8 cellular contexts compared by ENCODE assay signal in genomic region chr17:75785016-75785769, GRCh38. TPM values are rescaled to one million over a fixed set of nuclear protein-coding genes. Genes with fewer than 3 reads are reported as not detected.
A peak's percentile ranks its signal among the peaks of the same experiment; 100 is the strongest.
DNase-seq lines count a peak whose midpoint lies in the region; ATAC-seq, FAIRE-seq and TF ChIP-seq lines count a peak whose summit lies in the region.

No MANE protein-coding gene starts in this region.

- H3K9me2 ChIP-seq in OCI-LY7 (ENCODE audit: insufficient read depth, low read length) = no peaks in the 10 kb centered on the region

- intact Hi-C loops in OCI-LY7 (cut with micrococcal nuclease; ENCODE audit: unreplicated experiment) = loop anchor here (2.0 to 10.0 kb wide), 3 partner anchors 42 to 510 kb away; partner anchors contain the start of genes ACOX1, MIF4GD and TEN1

- peak; percentile 83 for FAIRE-seq in HTR-8/SVneo (lab: Jason Lieb, UNC)

- H3K79me2 ChIP-seq in OCI-LY7 (ENCODE audit: insufficient read depth, low read depth, low read length) = peaks cover 51% of the 10 kb centered on the region
- H3K79me2 ChIP-seq in neural progenitor cell (ENCODE audit: low read depth) = peaks cover 54% of the 10 kb centered on the region

- peak overlapping the region; percentile 91 for H3K4me3 Mint-ChIP-seq in neural progenitor cell

- H3K27me3 Mint-ChIP-seq in neural progenitor cell (ENCODE audit: insufficient read depth, low read depth) = peaks cover 3% of the 10 kb centered on the region

- H3K4me3 ChIP-seq in OCI-LY7 (ENCODE audit: low read depth, low read length, poor library complexity, severe bottlenecking) = peak overlapping the region; percentile 76
- peak overlapping the region; percentile 72 to 73 for H3K4me3 ChIP-seq in foreskin fibroblast (ENCODE audit: low read depth in 1 of 2, low read length in 2 of 2)
- peak overlapping the region; percentile 68 for H3K4me3 ChIP-seq in neural progenitor cell

- H3K9me3 Mint-ChIP-seq in neural progenitor cell = no peaks in the 10 kb centered on the region

- peak; percentile 95 for DNase-seq in D341Med (ENCODE audit: low spot score)
- peak; percentile 75 for DNase-seq in HTR-8/SVneo (ENCODE audit: insufficient read length, low spot score)
- DNase-seq in OCI-LY7 (ENCODE audit: low spot score) = peak; percentile 96
- DNase-seq in activated T-helper 9 cell treated with anti-CD3 and anti-CD28 coated beads, Interleukin-2, amount 50 U/mL, for 16 hours (ENCODE audit: low read depth) = peak; percentile 84
- peak; percentile 94 to 97 for DNase-seq in foreskin fibroblast
- peak; percentile 93 for DNase-seq in neural progenitor cell (ENCODE audit: low spot score)
- DNase-seq in substantia nigra (lab: John Stamatoyannopoulos, UW) = peak in 47 of 49 donors; percentile 66 to 99 (median 91)

- POLR2A ChIA-PET in OCI-LY7 (lab: Charles Lee) = interaction anchor here (0.7 to 4.0 kb wide), 15 partner anchors 9 to 235 kb away, joined by 3 to 33 read pairs (median 4); partner anchors contain the start of genes GALK1 and WBP2

- peak overlapping the region; percentile 99 for H3K9ac ChIP-seq in neural progenitor cell

- TF ChIP-seq CTCF in OCI-LY7 (conservative IDR thresholded peaks at IDR 0.05; ENCODE audit: low read length) (no peak), foreskin fibroblast (IDR thresholded peaks at IDR 0.05; ENCODE audit: low read depth, low read length) (no peak), neural progenitor cell (IDR thresholded peaks at IDR 0.05) (no peak)

- BruUV-seq in OCI-LY7 (replicated peaks; lab: Mats Ljungman, UMichigan) = TSS peak; percentile 72

- CTCF ChIA-PET in OCI-LY7 (lab: Charles Lee; ENCODE audit: unreplicated experiment) = interaction anchor here (0.6 to 1.5 kb wide), 2 partner anchors 32 to 40 kb away, joined by 3 to 7 read pairs; no protein-coding TSS in a partner anchor

- H3K36me3 Mint-ChIP-seq in neural progenitor cell = peaks cover 10% of the 10 kb centered on the region

- H3K4me1 ChIP-seq in OCI-LY7 (ENCODE audit: insufficient read depth, low read length, poor library complexity, severe bottlenecking) (peaks cover 51% of the 10 kb centered on the region), neural progenitor cell (peaks cover 24% of the 10 kb centered on the region)

- ATAC-seq in GM21360 (IDR thresholded peaks at IDR 0.05; ENCODE audit: unreplicated experiment) = peak; percentile 46

- peak overlapping the region; percentile 91 for H3K27ac ChIP-seq in OCI-LY7 (ENCODE audit: low read depth, low read length, poor library complexity, severe bottlenecking)
- H3K27ac ChIP-seq in neural progenitor cell = peak overlapping the region; percentile 100
- H3K27ac ChIP-seq in substantia nigra (ENCODE audit: low read depth, low read length, poor library complexity, severe bottlenecking) = peak overlapping the region; percentile 100

- H3K4me1 Mint-ChIP-seq in neural progenitor cell = peaks cover 33% of the 10 kb centered on the region

- H3F3A ChIP-seq in neural progenitor cell (ENCODE audit: low read depth) = peaks cover 36% of the 10 kb centered on the region

- peak overlapping the region; percentile 100 for H3K27ac Mint-ChIP-seq in neural progenitor cell

- H4K20me1 ChIP-seq in OCI-LY7 (ENCODE audit: insufficient read depth, low read length) (no peaks in the 10 kb centered on the region), neural progenitor cell (ENCODE audit: low read depth) (peaks cover 5% of the 10 kb centered on the region)

- H3K9me3 ChIP-seq in OCI-LY7 (ENCODE audit: low read length) (no peaks in the 10 kb centered on the region), neural progenitor cell (ENCODE audit: low read depth) (no peaks in the 10 kb centered on the region)

- no peaks in the 10 kb centered on the region for H3K27me3 ChIP-seq in neural progenitor cell

- H3K4me2 ChIP-seq in OCI-LY7 (ENCODE audit: low read length) (peak overlapping the region; percentile 88), neural progenitor cell (peak overlapping the region; percentile 93)

- H3K36me3 ChIP-seq in OCI-LY7 (ENCODE audit: insufficient read depth, low read length) (peaks cover 16% of the 10 kb centered on the region), neural progenitor cell (no peaks in the 10 kb centered on the region)

- H2AFZ ChIP-seq in OCI-LY7 (ENCODE audit: low read length) (peak overlapping the region; percentile 1; the same call in 1 of the 2 replicates), neural progenitor cell (replicated peaks) (peak overlapping the region; percentile 38)

RNA-seq across cellular contexts. Expression of gene UNK, which starts 0.6 kb away (rescaled TPM):
- 41.5 and 44.0 TPM in 2 replicates for total RNA-seq in OCI-LY7 (2014; rRNA removed; shearing (Covaris generic))
- 67.6 and 77.3 TPM in 2 replicates for total RNA-seq in OCI-LY7 (2022)
- 38.5 and 43.0 TPM in 2 replicates for total RNA-seq in neural progenitor cell (ENCODE audit: low replicate concordance)

RNA-seq across cellular contexts. Expression of gene GALK1, which starts 20.2 kb away (rescaled TPM):
- total RNA-seq in OCI-LY7 (2014; rRNA removed; shearing (Covaris generic)) = 88.2 and 99.4 TPM in 2 replicates
- total RNA-seq in OCI-LY7 (2022) (74.8 and 76.5 TPM in 2 replicates), neural progenitor cell (ENCODE audit: low replicate concordance) (6.5 and 27.3 TPM in 2 replicates)

RNA-seq across cellular contexts. Expression of gene UNC13D, which starts 59.0 kb away (rescaled TPM):
- 7.1 and 8.0 TPM in 2 replicates for total RNA-seq in OCI-LY7 (2014; rRNA removed; shearing (Covaris generic))
- total RNA-seq in OCI-LY7 (2022) (12.2 and 17.8 TPM in 2 replicates), neural progenitor cell (ENCODE audit: low replicate concordance) (0.09 and 0.96 TPM in 2 replicates)

Comparison
In these comparisons a context has a peak if more than half of its experiments do, and no peak if none do; other contexts are left out.
1. Peak in every context shown above with its lines: DNase-seq, ATAC-seq, H3K4me3 ChIP-seq and H3K27ac ChIP-seq.